ENCODE assay signal across 8 cellular contexts in genomic region chr3:49007771-49008528, GRCh38. TPM values are rescaled to one million over a fixed set of nuclear protein-coding genes. Genes with fewer than 3 reads are reported as not detected.
DNase-seq lines count a peak whose midpoint lies in the region; ATAC-seq and TF ChIP-seq lines count a peak whose summit lies in the region.

No MANE protein-coding gene starts in this region.

- H3K4me2 ChIP-seq in OCI-LY1 (ENCODE audit: low read length), result peak overlapping the region; percentile 77

- no peak overlapping the region for H2AFZ ChIP-seq in OCI-LY1 (ENCODE audit: low read length)

- H4K20me1 ChIP-seq in OCI-LY1 (ENCODE audit: insufficient read depth, low read length), result no peaks in the 10 kb centered on the region

- H3K4me1 ChIP-seq in BE2C (peaks cover 4% of the 10 kb centered on the region; the same call in 1 of the 2 replicates), OCI-LY1 (ENCODE audit: insufficient read depth, low read length, severe bottlenecking) (peaks cover 17% of the 10 kb centered on the region), mucosa of rectum (ENCODE audit: control insufficient read depth in 2 of 2, insufficient read depth in 2 of 2, low read length in 2 of 2) (peaks cover 16 to 18% of the 10 kb centered on the region in 2 donors)

- H3K36me3 ChIP-seq in BE2C (peaks cover 14% of the 10 kb centered on the region), OCI-LY1 (ENCODE audit: insufficient read depth, low read length) (peaks cover 15% of the 10 kb centered on the region; the same call in 1 of the 2 replicates), mucosa of rectum (ENCODE audit: control insufficient read depth in 2 of 2, insufficient read depth in 2 of 2, low read length in 2 of 2) (peaks cover 11 to 19% of the 10 kb centered on the region in 2 donors)

- no peaks in the 10 kb centered on the region for H3K9me3 ChIP-seq in BE2C
- no peaks in the 10 kb centered on the region for H3K9me3 ChIP-seq in OCI-LY1 (ENCODE audit: low read length)
- H3K9me3 ChIP-seq in mucosa of rectum (ENCODE audit: control insufficient read depth in 2 of 2, low read length in 2 of 2), result no peaks in the 10 kb centered on the region

- no peaks in the 10 kb centered on the region for H3F3A ChIP-seq in OCI-LY1 (ENCODE audit: insufficient read depth, low read length)

- TF ChIP-seq CTCF in BE2C (IDR thresholded peaks at IDR 0.05; ENCODE audit: low read depth, low read length) (no peak), OCI-LY1 (IDR thresholded peaks at IDR 0.05; ENCODE audit: low read length) (no peak), epithelial cell of proximal tubule (conservative IDR thresholded peaks at IDR 0.05; ENCODE audit: low read depth, low read length) (no peak)

- no peaks in the 10 kb centered on the region for H3K27me3 ChIP-seq in BE2C
- H3K27me3 ChIP-seq in OCI-LY1 (ENCODE audit: insufficient read depth, low read length), result no peaks in the 10 kb centered on the region
- H3K27me3 ChIP-seq in mucosa of rectum (ENCODE audit: control insufficient read depth in 2 of 2, insufficient read depth in 2 of 2, low read length in 2 of 2), result no peaks in the 10 kb centered on the region

- H3K79me2 ChIP-seq in OCI-LY1 (ENCODE audit: insufficient read depth, low read length), result no peaks in the 10 kb centered on the region

- no peaks in the 10 kb centered on the region for H3K9me2 ChIP-seq in OCI-LY1 (ENCODE audit: low read depth, low read length)

- H3K4me3 ChIP-seq in BE2C (ENCODE audit: low read depth, low read length) (peak overlapping the region; percentile 71), OCI-LY1 (ENCODE audit: low read depth, low read length, poor library complexity, severe bottlenecking) (peak overlapping the region; percentile 75), epithelial cell of proximal tubule (ENCODE audit: low read depth, low read length) (peak overlapping the region; percentile 70), mucosa of rectum (ENCODE audit: low read length in 2 of 2) (peak overlapping the region; percentile 87 to 94)

- peak overlapping the region; percentile 75 for H3K27ac ChIP-seq in OCI-LY1 (ENCODE audit: low read depth, low read length, poor library complexity, severe bottlenecking)
- H3K27ac ChIP-seq in mucosa of rectum (ENCODE audit: low read depth in 2 of 2, low read length in 2 of 2), result peak overlapping the region; percentile 97 to 99

- DNase-seq in BE2C, result peak; percentile 83
- peak; percentile 64 for DNase-seq in GM19240 (ENCODE audit: insufficient read length, low spot score)
- peak; percentile 87 for DNase-seq in activated T-cell treated with anti-CD3 and anti-CD28 coated beads for 48 hours (ENCODE audit: low read depth)
- no peak for DNase-seq in epithelial cell of proximal tubule (ENCODE audit: low read depth)
- DNase-seq in stimulated activated CD8-positive, alpha-beta memory T cell treated with anti-CD3 and anti-CD28 coated beads, Interleukin-7, amount 100 ng/mL, for 1 hour (ENCODE audit: low read depth in 2 of 2), result peak; percentile 69 to 77

- H3K9ac ChIP-seq in OCI-LY1 (ENCODE audit: low read length) (peak overlapping the region; percentile 91), mucosa of rectum (ENCODE audit: low read depth in 1 of 2, low read length in 2 of 2) (peak overlapping the region; percentile 91 to 97)

- peak; percentile 34 for ATAC-seq in HG03439 (IDR thresholded peaks at IDR 0.05; ENCODE audit: unreplicated experiment)

RNA-seq across cellular contexts. Expression of gene WDR6, which starts 0.8 kb away (rescaled TPM):
- polyA plus RNA-seq in BE2C (2012; ENCODE audit: insufficient read depth, insufficient read length, low read depth), result 203 TPM
- 86.1 and 99.5 TPM in 2 replicates for total RNA-seq in epithelial cell of proximal tubule

RNA-seq across cellular contexts. Expression of gene DALRD3, which starts 10.4 kb away (rescaled TPM):
- 25.8 TPM for polyA plus RNA-seq in BE2C (2012; ENCODE audit: insufficient read depth, insufficient read length, low read depth)
- total RNA-seq in epithelial cell of proximal tubule, result 55.0 and 64.3 TPM in 2 replicates

RNA-seq across cellular contexts. Expression of gene NDUFAF3, which starts 14.0 kb away (rescaled TPM):
- polyA plus RNA-seq in BE2C (2012; ENCODE audit: insufficient read depth, insufficient read length, low read depth), result 197 TPM
- total RNA-seq in epithelial cell of proximal tubule, result 160 and 280 TPM in 2 replicates

RNA-seq across cellular contexts. Expression of gene P4HTM, which starts 17.9 kb away (rescaled TPM):
- polyA plus RNA-seq in BE2C (2012; ENCODE audit: insufficient read depth, insufficient read length, low read depth), result 18.3 TPM
- total RNA-seq in epithelial cell of proximal tubule, result 17.1 and 23.2 TPM in 2 replicates

RNA-seq across cellular contexts. Expression of gene IMPDH2, which starts 21.2 kb away (rescaled TPM):
- polyA plus RNA-seq in BE2C (2012; ENCODE audit: insufficient read depth, insufficient read length, low read depth), result 68.3 TPM
- 253 and 258 TPM in 2 replicates for total RNA-seq in epithelial cell of proximal tubule
